Comparison of ENCODE assay signal across 8 cellular contexts in genomic region chr13:46052314-46053161, GRCh38. TPM values are rescaled to one million over a fixed set of nuclear protein-coding genes. Genes with fewer than 3 reads are reported as not detected.
A peak's percentile ranks its signal among the peaks of the same experiment; 100 is the strongest.
DNase-seq lines count a peak whose midpoint lies in the region; ATAC-seq and TF ChIP-seq lines count a peak whose summit lies in the region.

ZC3H13 (minus strand) TSS chr13:46052746; CDS start chr13:46045507, 7,239 bp downstream.

- H2AFZ ChIP-seq in PC-9 = peak within 1 kb of the TSS; percentile 96

- CTCF ChIA-PET in PC-9 (lab: Charles Lee) = interaction anchor here (0.5 to 0.6 kb wide), 4 partner anchors 111 to 1206 kb away, joined by 3 to 7 read pairs (median 5); no protein-coding TSS in a partner anchor

- TF ChIP-seq CTCF in PC-9 (conservative IDR thresholded peaks at IDR 0.05) = peak; percentile 47; the same call in 1 of the 2 replicates

- H3K9ac ChIP-seq in mucosa of rectum (ENCODE audit: low read depth in 1 of 2, low read length in 2 of 2) = peak within 1 kb of the TSS; percentile 84 to 87

- peak; percentile 99 for ATAC-seq in GM21619 (IDR thresholded peaks at IDR 0.05; ENCODE audit: unreplicated experiment)

- peak; percentile 87 for TF ChIP-seq POLR2A in erythroblast (IDR thresholded peaks at IDR 0.05; ENCODE audit: low read length)

- peaks cover 24% of the 10 kb centered on the region; the same call in 1 of the 2 replicates for H4K20me1 ChIP-seq in PC-9 (ENCODE audit: insufficient read depth)

- BruUV-seq in PC-9 (replicated peaks; lab: Mats Ljungman, UMichigan) = no TSS peak

- H3K27me3 ChIP-seq in PC-9 (ENCODE audit: insufficient read depth, low read depth) (no peaks in the 10 kb centered on the region), mucosa of rectum (ENCODE audit: control insufficient read depth in 2 of 2, insufficient read depth in 2 of 2, low read length in 2 of 2) (peaks cover 0 to 3% of the 10 kb centered on the region in 2 donors)

- H3K27ac ChIP-seq in PC-9 (peak within 1 kb of the TSS; percentile 50), mucosa of rectum (ENCODE audit: low read depth in 2 of 2, low read length in 2 of 2) (peak within 1 kb of the TSS; percentile 82 to 88)

- H3K4me1 ChIP-seq in PC-9 (replicated peaks; ENCODE audit: insufficient read depth) = peaks cover 26% of the 10 kb centered on the region
- H3K4me1 ChIP-seq in mucosa of rectum (ENCODE audit: control insufficient read depth in 2 of 2, insufficient read depth in 2 of 2, low read length in 2 of 2) = peaks cover 7 to 13% of the 10 kb centered on the region in 2 donors

- POLR2A ChIA-PET in PC-9 (lab: Charles Lee; ENCODE audit: unreplicated experiment) = no interaction called here

- H3K4me3 ChIP-seq in PC-9 = peak within 1 kb of the TSS; percentile 82
- H3K4me3 ChIP-seq in mucosa of rectum (ENCODE audit: low read length in 2 of 2) = peak within 1 kb of the TSS; percentile 83 to 84

- in situ Hi-C loops in KBM-7 (cut with MboI; ENCODE audit: low pct_unique_long_range_greater_than_20kb, low sequenced_read_pairs) = no loop called here

- H3K79me2 ChIP-seq in PC-9 (ENCODE audit: low read depth) = peaks cover 48% of the 10 kb centered on the region

- H3K9me2 ChIP-seq in PC-9 (ENCODE audit: insufficient read depth) = no peaks in the 10 kb centered on the region

- intact Hi-C loops in PC-9 (cut with micrococcal nuclease; ENCODE audit: unreplicated experiment) = no loop called here

- H3K36me3 ChIP-seq in PC-9 (ENCODE audit: low read depth) (no peaks in the 10 kb centered on the region), mucosa of rectum (ENCODE audit: control insufficient read depth in 2 of 2, insufficient read depth in 2 of 2, low read length in 2 of 2) (no peaks in the 10 kb centered on the region)

- peak within 1 kb of the TSS; percentile 98 for H3K4me2 ChIP-seq in PC-9

- DNase-seq in DMS53 treated with DMSO at 0.1 percent for 48 hours (lab: John Stamatoyannopoulos, UW; ENCODE audit: unreplicated experiment) = peak; percentile 85
- DNase-seq in KBM-7 = peak; percentile 94
- DNase-seq in PC-9 = peak; percentile 87 to 92
- peak; percentile 87 for DNase-seq in activated T-cell treated with anti-CD3 and anti-CD28 coated beads, Interleukin-2, amount 50 U/mL, for 1 hour
- peak; percentile 96 to 97 for DNase-seq in erythroblast (lab: John Stamatoyannopoulos, UW)
- peak; percentile 93 for DNase-seq in stimulated activated CD8-positive, alpha-beta memory T cell treated with anti-CD3 and anti-CD28 coated beads, Interleukin-4, amount 100 ng/mL, for 48 hours

- 0 out of 2 replicates have a peak, but pooled peaks cover 6% of the 10 kb centered on the region for H3F3A ChIP-seq in PC-9 (ENCODE audit: insufficient read depth, low read depth)

- H3K9me3 ChIP-seq in PC-9 (ENCODE audit: insufficient read depth, low read depth) (no peaks in the 10 kb centered on the region), mucosa of rectum (ENCODE audit: control insufficient read depth in 2 of 2, low read length in 2 of 2) (no peaks in the 10 kb centered on the region)

RNA-seq across cellular contexts. Expression of gene ZC3H13, which starts in this region (rescaled TPM):
- 29.4 and 36.9 TPM in 2 replicates for total RNA-seq in PC-9 (2021)

Comparison
In these comparisons a context has a peak if more than half of its experiments do, and no peak if none do; other contexts are left out.
1. Peak in every context shown above with its lines: DNase-seq, ATAC-seq, H3K4me3 ChIP-seq and H3K27ac ChIP-seq.